In the genomic region with DNA sequence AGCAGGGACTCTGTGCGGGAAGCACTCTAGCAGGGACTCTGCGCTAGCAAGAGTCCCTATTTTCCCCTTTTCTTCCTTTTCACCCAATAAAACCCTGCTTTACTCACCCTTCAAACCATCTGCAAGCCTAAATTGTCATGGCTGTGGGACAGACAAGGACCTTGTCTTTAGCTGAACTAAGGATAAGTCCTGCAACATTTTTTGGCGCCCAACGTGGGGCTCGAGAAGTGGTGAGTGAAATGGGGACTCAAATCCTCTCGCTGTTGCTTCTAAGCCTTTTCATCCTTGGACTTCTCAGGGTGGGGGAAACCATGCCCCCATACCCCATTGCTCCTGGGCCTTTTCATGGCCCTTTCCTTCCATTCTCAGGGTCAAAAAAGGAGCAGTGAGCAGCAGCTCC, we compare ENCODE assay signal across 20 cellular contexts. TPM values are rescaled to one million over a fixed set of nuclear protein-coding genes. Genes with fewer than 3 reads are reported as not detected.
A peak's percentile ranks its signal among the peaks of the same experiment; 100 is the strongest.
DNase-seq lines count a peak whose midpoint lies in the region; TF ChIP-seq lines count a peak whose summit lies in the region.
"Had no signal": no experiment of that assay in that cellular context is flagged by ENCODE, and none has a peak within 500 bp of the region (broad histone marks: within the 10 kb centered on the region; RNA-seq: fewer than 3 reads in every experiment).

No MANE protein-coding gene starts in this region.

- DNase-seq in MCF 10A (ENCODE audit: unreplicated experiment) (peak; percentile 4), breast epithelium (ENCODE audit: low spot score in 2 of 2) (no peak), mammary epithelial cell (peak; percentile 18), glutamatergic neuron (peak; percentile 67), HEK293T (ENCODE audit: extremely low spot score) (no peak), ureter (ENCODE audit: low spot score) (no peak), tibial artery (no peak), nucleus accumbens (lab: John Stamatoyannopoulos, UW) (no peak)
- DNase-seq: activated CD8-positive, alpha-beta memory T cell treated with anti-CD3 and anti-CD28 coated beads, Interleukin-2, amount 50 U/mL, for 48 hours; activated naive CD4-positive, alpha-beta T cell; DMS153; kidney; NCI-H1092 treated with DMSO at 0.1 percent for 48 hours; T-helper 9 cell; thyroid gland had no signal

- H3K4me1 ChIP-seq in breast epithelium (no peaks in the 10 kb centered on the region), mammary epithelial cell (ENCODE audit: insufficient read depth, low read length) (no peaks in the 10 kb centered on the region), tibial artery (no peaks in the 10 kb centered on the region)
- H3K4me1 ChIP-seq: thyroid gland had no signal

- no peak for TF ChIP-seq POLR2A in breast epithelium (IDR thresholded peaks at IDR 0.05)

- intact Hi-C loops in MCF 10A (cut with micrococcal nuclease): no loop called here
- intact Hi-C loops in breast epithelium (cut with DNase I; ENCODE audit: low total_unique reads): no loop called here
- intact Hi-C loops in mammary epithelial cell (cut with micrococcal nuclease): no loop called here
- intact Hi-C loops in tibial artery (cut with DNase I; ENCODE audit: low total_unique reads): no loop called here

- BruUV-seq in MCF 10A (replicated peaks; lab: Mats Ljungman, UMichigan) (no TSS peak), mammary epithelial cell (replicated peaks; lab: Mats Ljungman, UMichigan) (no TSS peak)

- H3K27me3 ChIP-seq in breast epithelium: no peaks in the 10 kb centered on the region
- H3K27me3 ChIP-seq in mammary epithelial cell (ENCODE audit: insufficient read depth, low read length): no peaks in the 10 kb centered on the region
- H3K27me3 ChIP-seq in tibial artery: no peaks in the 10 kb centered on the region
- H3K27me3 ChIP-seq: thyroid gland had no signal

- H3K27ac ChIP-seq in breast epithelium (no peak overlapping the region), mammary epithelial cell (ENCODE audit: insufficient read depth, low read depth, low read length) (no peak overlapping the region), tibial artery (no peak overlapping the region)
- H3K27ac ChIP-seq: C4-2B, thyroid gland had no signal

- in situ Hi-C loops in mammary epithelial cell (cut with MboI; ENCODE audit: low sequenced_read_pairs in 2 of 2): no loop called here

- H3K27ac Mint-ChIP-seq in MCF 10A (ENCODE audit: low read depth, unreplicated experiment): no peak overlapping the region
- H3K27ac Mint-ChIP-seq in glutamatergic neuron (ENCODE audit: unreplicated experiment): no peak overlapping the region
- H3K27ac Mint-ChIP-seq: stimulated activated effector memory CD8-positive, alpha-beta T cell treated with anti-CD3 and anti-CD28 coated beads, Interleukin-12 subunit alpha, Interleukin-12 subunit beta, amount 100 ng/mL, for 72 hours had no signal

- H3K9me3 ChIP-seq in breast epithelium (peaks cover 14 to 55% of the 10 kb centered on the region in 2 donors), mammary epithelial cell (replicated peaks; ENCODE audit: insufficient read depth, low read length) (peaks cover 14% of the 10 kb centered on the region), tibial artery (peaks cover 8 to 37% (median 25%) of the 10 kb centered on the region in 3 donors)
- H3K9me3 ChIP-seq: thyroid gland had no signal

- no peak overlapping the region for H3K4me2 ChIP-seq in mammary epithelial cell (ENCODE audit: insufficient read depth, low read depth, low read length)

- H3K9me3 Mint-ChIP-seq in MCF 10A (ENCODE audit: unreplicated experiment) (peaks cover 17% of the 10 kb centered on the region), glutamatergic neuron (ENCODE audit: unreplicated experiment) (peaks cover 10% of the 10 kb centered on the region)

- no peak overlapping the region for H3K4me3 ChIP-seq in breast epithelium
- H3K4me3 ChIP-seq in mammary epithelial cell (replicated peaks in 1 of 3; ENCODE audit: insufficient read depth in 1 of 3, low read depth in 2 of 3, low read length in 3 of 3): no peak overlapping the region
- H3K4me3 ChIP-seq in tibial artery: no peak overlapping the region
- H3K4me3 ChIP-seq: K562, thyroid gland had no signal

- no peak overlapping the region for H2AFZ ChIP-seq in mammary epithelial cell (ENCODE audit: low read depth, low read length)

- H3K4me3 Mint-ChIP-seq in MCF 10A (ENCODE audit: unreplicated experiment) (no peak overlapping the region), glutamatergic neuron (ENCODE audit: unreplicated experiment) (no peak overlapping the region)
- H3K4me3 Mint-ChIP-seq: neural crest cell; stimulated activated effector memory CD8-positive, alpha-beta T cell treated with anti-CD3 and anti-CD28 coated beads, Interleukin-12 subunit alpha, Interleukin-12 subunit beta, amount 100 ng/mL, for 72 hours had no signal

- TF ChIP-seq CTCF in MCF 10A (IDR thresholded peaks at IDR 0.05; ENCODE audit: unreplicated experiment): no peak
- TF ChIP-seq CTCF in breast epithelium (IDR thresholded peaks at IDR 0.05): no peak
- TF ChIP-seq CTCF in mammary epithelial cell (conservative IDR thresholded peaks at IDR 0.05 in 1 of 2, IDR thresholded peaks at IDR 0.05 in 1 of 2; ENCODE audit: extremely low read depth in 1 of 2, insufficient read depth in 1 of 2, low read depth in 1 of 2, low read length in 2 of 2): no peak
- TF ChIP-seq CTCF in glutamatergic neuron (IDR thresholded peaks at IDR 0.05; ENCODE audit: partially characterized antibody, unreplicated experiment): no peak
- TF ChIP-seq CTCF in tibial artery (IDR thresholded peaks at IDR 0.05): no peak

- no peaks in the 10 kb centered on the region for H3K79me2 ChIP-seq in mammary epithelial cell (ENCODE audit: insufficient read depth, low read length)

- H3K27me3 Mint-ChIP-seq in MCF 10A (ENCODE audit: insufficient read depth, unreplicated experiment) (no peaks in the 10 kb centered on the region), glutamatergic neuron (ENCODE audit: unreplicated experiment) (peaks cover 2% of the 10 kb centered on the region)

- H3K36me3 Mint-ChIP-seq in MCF 10A (ENCODE audit: insufficient read depth, unreplicated experiment) (no peaks in the 10 kb centered on the region), glutamatergic neuron (ENCODE audit: unreplicated experiment) (peaks cover 25% of the 10 kb centered on the region)
- H3K36me3 Mint-ChIP-seq: stimulated activated effector memory CD8-positive, alpha-beta T cell treated with anti-CD3 and anti-CD28 coated beads, Interleukin-12 subunit alpha, Interleukin-12 subunit beta, amount 100 ng/mL, for 72 hours had no signal

- CTCF ChIA-PET in MCF 10A (lab: Yijun Ruan, JAX): no interaction called here
- CTCF ChIA-PET in mammary epithelial cell (lab: Charles Lee; ENCODE audit: low non-redundant PET): no interaction called here
- CTCF ChIA-PET in HEK293T (lab: Yijun Ruan, JAX): no interaction called here

- POLR2A ChIA-PET in MCF 10A (lab: Yijun Ruan, JAX): no interaction called here
- POLR2A ChIA-PET in HEK293T (lab: Yijun Ruan, JAX): no interaction called here

- H4K20me1 ChIP-seq in mammary epithelial cell (ENCODE audit: insufficient read depth, low read length): no peaks in the 10 kb centered on the region

- WGBS in mammary epithelial cell (ENCODE audit: low coverage, missing lambda C conversion rate): 83% methylated on average over 6 of the region's 6 CpGs

- dilution Hi-C loops in mammary epithelial cell (cut with HindIII; ENCODE audit: low sequenced_read_pairs): no loop called here

- no peaks in the 10 kb centered on the region for H3K4me1 Mint-ChIP-seq in MCF 10A (ENCODE audit: insufficient read depth, unreplicated experiment)
- no peaks in the 10 kb centered on the region for H3K4me1 Mint-ChIP-seq in glutamatergic neuron (ENCODE audit: low read depth, unreplicated experiment)
- H3K4me1 Mint-ChIP-seq: neural crest cell; stimulated activated effector memory CD8-positive, alpha-beta T cell treated with anti-CD3 and anti-CD28 coated beads, Interleukin-12 subunit alpha, Interleukin-12 subunit beta, amount 100 ng/mL, for 72 hours had no signal

- H3K36me3 ChIP-seq in breast epithelium (no peaks in the 10 kb centered on the region), mammary epithelial cell (ENCODE audit: insufficient read depth, low read length) (no peaks in the 10 kb centered on the region), tibial artery (no peaks in the 10 kb centered on the region)
- H3K36me3 ChIP-seq: thyroid gland had no signal

- no peak overlapping the region for H3K9ac ChIP-seq in mammary epithelial cell (ENCODE audit: insufficient read depth, low read length)

TF ChIP-seq in HEK293T, 16 proteins besides CTCF, POLR2A, EP300 and RAD21:
- TF ChIP-seq FOXK2 (IDR thresholded peaks at IDR 0.05): no peak
- no peak for TF ChIP-seq HDGF (IDR thresholded peaks at IDR 0.05; ENCODE audit: borderline replicate concordance)
- TF ChIP-seq SP1 (IDR thresholded peaks at IDR 0.05): no peak
- TF ChIP-seq TARDBP (IDR thresholded peaks at IDR 0.05): no peak
- no peak for TF ChIP-seq SUZ12 (IDR thresholded peaks at IDR 0.05)
- no peak for TF ChIP-seq FOXM1 (IDR thresholded peaks at IDR 0.05; ENCODE audit: borderline replicate concordance)
- TF ChIP-seq LEF1 (IDR thresholded peaks at IDR 0.05; ENCODE audit: borderline replicate concordance): no peak
- TF ChIP-seq L3MBTL2 (conservative IDR thresholded peaks at IDR 0.05): no peak
- TF ChIP-seq ARNT (IDR thresholded peaks at IDR 0.05): no peak

RNA-seq across cellular contexts. Expression of gene IMPG1, which starts 46.4 kb away (rescaled TPM):
- total RNA-seq in MCF 10A (2022) (not detected in 2 replicates), breast epithelium (not detected), mammary epithelial cell (not detected), glutamatergic neuron (ENCODE audit: unreplicated experiment) (0.51 TPM), ureter (not detected)
- not detected for polyA plus RNA-seq in mammary epithelial cell
- polyA minus RNA-seq in mammary epithelial cell: not detected
- total RNA-seq: epithelial cell of proximal tubule, K562, kidney, neural crest cell, thyroid gland had no signal
- polyA plus RNA-seq: K562 had no signal

Comparison
In these comparisons a context has a peak if more than half of its experiments do, and no peak if none do; other contexts are left out.
1. DNase-seq: peak in MCF 10A (single experiment), mammary epithelial cell (single experiment) and glutamatergic neuron (single experiment); none in breast epithelium (0 of 2), HEK293T (single experiment), ureter (single experiment), tibial artery (0 of 2) and nucleus accumbens (0 of 56).